8 cellular contexts compared by ENCODE assay signal in genomic region chr19:5691930-5692784, GRCh38. TPM values are rescaled to one million over a fixed set of nuclear protein-coding genes. Genes with fewer than 3 reads are reported as not detected.
A peak's percentile ranks its signal among the peaks of the same experiment; 100 is the strongest.
DNase-seq lines count a peak whose midpoint lies in the region; ATAC-seq, FAIRE-seq and TF ChIP-seq lines count a peak whose summit lies in the region.

No MANE protein-coding gene starts in this region.

- peak overlapping the region; percentile 78 for H3K4me3 ChIP-seq in BJ (ENCODE audit: low read depth, low read length)
- H3K4me3 ChIP-seq in K562, result peak overlapping the region; percentile 100

- H3K36me3 Mint-ChIP-seq in IgD-negative memory B cell, result no peaks in the 10 kb centered on the region
- H3K36me3 Mint-ChIP-seq in naive thymus-derived CD8-positive, alpha-beta T cell, result peaks cover 0 to 40% (median 0%) of the 10 kb centered on the region in 3 donors

- TF ChIP-seq CTCF in BJ (IDR thresholded peaks at IDR 0.05; ENCODE audit: insufficient read depth, low read depth, low read length), result no peak
- no peak for TF ChIP-seq CTCF in K562 (IDR thresholded peaks at IDR 0.05 in 2 of 3, conservative IDR thresholded peaks at IDR 0.05 in 1 of 3; ENCODE audit: insufficient read depth in 2 of 3, low read depth in 1 of 3, low read length in 3 of 3)

- DNase-seq in BJ (ENCODE audit: low read depth) (no peak), K562 (ENCODE audit: extremely low read depth in 1 of 4, low spot score in 3 of 4) (peak in 2 of 4 experiments; percentile 63 to 78), ACHN (no peak), activated gamma-delta T cell treated with Interleukin-2 at 50 U/mL for 16 hours (no peak)
- DNase-seq in naive thymus-derived CD8-positive, alpha-beta T cell, result peak in 1 of 10 donors; percentile 21

- WGBS in K562 (ENCODE audit: insufficient coverage, low coverage, missing lambda C conversion rate), result 10% methylated on average over 37 of the region's 38 CpGs

- intact Hi-C loops in K562 (cut with micrococcal nuclease), result loop anchor here (1.0 to 2.0 kb wide), 2 partner anchors 26 to 99 kb away; partner anchors contain the start of gene DUS3L

- no peaks in the 10 kb centered on the region for H3K27me3 Mint-ChIP-seq in IgD-negative memory B cell
- no peaks in the 10 kb centered on the region for H3K27me3 Mint-ChIP-seq in naive thymus-derived CD8-positive, alpha-beta T cell

- H3K4me1 ChIP-seq in K562 (replicated peaks in 1 of 2; ENCODE audit: control insufficient read depth in 2 of 2, insufficient read depth in 2 of 2, low read length in 2 of 2), result peaks cover 14 to 75% of the 10 kb centered on the region in 2 experiments

- peak overlapping the region; percentile 96 for H3K27ac ChIP-seq in K562 (ENCODE audit: extremely low read depth, low read depth, low read length)

- H3K4me2 ChIP-seq in K562 (ENCODE audit: insufficient read depth, low read length), result peak overlapping the region; percentile 93

- ATAC-seq in K562, result peak; percentile 37
- no peak for ATAC-seq in naive thymus-derived CD8-positive, alpha-beta T cell
- ATAC-seq in HG02970 (IDR thresholded peaks at IDR 0.05; ENCODE audit: low FRiP score, unreplicated experiment), result no peak
- no peak for ATAC-seq in HG03378 (IDR thresholded peaks at IDR 0.05; ENCODE audit: unreplicated experiment)

- H3K36me3 ChIP-seq in BJ (ENCODE audit: control insufficient read depth, insufficient read depth, low read length), result peaks cover 54% of the 10 kb centered on the region
- H3K36me3 ChIP-seq in K562 (ENCODE audit: control insufficient read depth, insufficient read depth, low read length), result peaks cover 69% of the 10 kb centered on the region

- no peak for TF ChIP-seq EP300 in K562 (IDR thresholded peaks at IDR 0.05; ENCODE audit: low read length)

- H3K9me3 ChIP-seq in K562 (replicated peaks; ENCODE audit: control insufficient read depth, insufficient read depth, low read depth, low read length), result no peaks in the 10 kb centered on the region

- H3K27ac Mint-ChIP-seq in IgD-negative memory B cell, result peak overlapping the region; percentile 88 to 91 (median 90)
- peak overlapping the region; percentile 48 to 98 (median 82) for H3K27ac Mint-ChIP-seq in naive thymus-derived CD8-positive, alpha-beta T cell

- peaks cover 68% of the 10 kb centered on the region for H3K79me2 ChIP-seq in K562 (ENCODE audit: control insufficient read depth, insufficient read depth, low read length)

- peak; percentile 85 for FAIRE-seq in K562 (lab: Jason Lieb, UNC)

- no peak for TF ChIP-seq RAD21 in K562 (CRISPR knock-in tag; conservative IDR thresholded peaks at IDR 0.05 in 1 of 2, IDR thresholded peaks at IDR 0.05 in 1 of 2)

- in situ Hi-C loops in K562 (cut with MboI), result no loop called here
- in situ Hi-C loops in ACHN (cut with HindIII; ENCODE audit: low pct_ligation_motif_present, low pct_unique_long_range_greater_than_20kb, low sequenced_read_pairs), result no loop called here

- H2AFZ ChIP-seq in K562 (ENCODE audit: low read depth, low read length), result no peak overlapping the region

- BruUV-seq in K562 (replicated peaks; lab: Mats Ljungman, UMichigan), result no TSS peak

- peaks cover 56% of the 10 kb centered on the region for H4K20me1 ChIP-seq in K562 (replicated peaks; ENCODE audit: control insufficient read depth, insufficient read depth, low read length)

- peak; percentile 84 for TF ChIP-seq POLR2A in K562 (conservative IDR thresholded peaks at IDR 0.05)

- H3K9me3 Mint-ChIP-seq in IgD-negative memory B cell, result no peaks in the 10 kb centered on the region
- H3K9me3 Mint-ChIP-seq in naive thymus-derived CD8-positive, alpha-beta T cell, result no peaks in the 10 kb centered on the region

- POLR2A ChIA-PET in BJ (lab: Charles Lee) (interaction anchor here (0.6 kb wide), 1 partner anchor 94 kb away, joined by 3 read pairs; no protein-coding TSS in a partner anchor), K562 (lab: Yijun Ruan, JAX) (interaction anchor here (0.6 to 2.7 kb wide), 13 partner anchors 8 to 212 kb away, joined by 3 to 31 read pairs (median 7); partner anchors contain the start of genes CATSPERD, LONP1, NDUFA11 and SAFB)
- POLR2A ChIA-PET in naive thymus-derived CD8-positive, alpha-beta T cell (lab: Charles Lee), result interaction anchor here (1.0 to 4.2 kb wide), 4 partner anchors 12 to 71 kb away, joined by 3 to 68 read pairs (median 28); partner anchors contain the start of genes CATSPERD, HSD11B1L, LONP1 and MICOS13

- H3K4me3 Mint-ChIP-seq in IgD-negative memory B cell, result peak overlapping the region; percentile 65 to 97 (median 96)
- H3K4me3 Mint-ChIP-seq in naive thymus-derived CD8-positive, alpha-beta T cell, result peak overlapping the region; percentile 43 to 96 (median 74)

- peak overlapping the region; percentile 94 to 98 for H3K9ac ChIP-seq in K562 (ENCODE audit: insufficient read depth in 1 of 2, low read depth in 2 of 2, low read length in 2 of 2)

- H3K27me3 ChIP-seq in BJ (ENCODE audit: control insufficient read depth, insufficient read depth, low read length) (no peaks in the 10 kb centered on the region), K562 (ENCODE audit: control insufficient read depth in 2 of 2, insufficient read depth in 2 of 2, low read length in 2 of 2) (no peaks in the 10 kb centered on the region)

- H3K4me1 Mint-ChIP-seq in IgD-negative memory B cell, result peaks cover 14 to 22% (median 21%) of the 10 kb centered on the region in 3 donors
- H3K4me1 Mint-ChIP-seq in naive thymus-derived CD8-positive, alpha-beta T cell, result peaks cover 19 to 31% (median 28%) of the 10 kb centered on the region in 4 donors

- H3K9me1 ChIP-seq in K562 (ENCODE audit: control insufficient read depth, insufficient read depth, low read length), result peaks cover 17% of the 10 kb centered on the region

- CTCF ChIA-PET in BJ (lab: Yijun Ruan, JAX), result interaction anchor here (1.6 kb wide), 1 partner anchor 21 kb away, joined by 4 read pairs; no protein-coding TSS in a partner anchor
- CTCF ChIA-PET in K562 (lab: Yijun Ruan, JAX; ENCODE audit: low intra/inter-chr PET ratio), result interaction anchor here (0.6 kb wide), 1 partner anchor 77 kb away, joined by 3 read pairs; no protein-coding TSS in a partner anchor

RNA-seq across cellular contexts. Expression of gene RPL36, which starts 2.1 kb away (rescaled TPM):
- 824 and 912 TPM in 2 replicates for polyA plus RNA-seq in BJ (2011; rRNA removed)
- 265 and 384 TPM in 2 replicates for polyA minus RNA-seq in BJ (2011; rRNA and poly(A)+ RNA removed)
- 2,640 TPM for polyA plus RNA-seq in IgD-negative memory B cell
- total RNA-seq in K562 (2011; cell fraction: chromatin; rRNA removed; ENCODE audit: low replicate concordance), result 84.7 and 180 TPM in 2 replicates
- 420 and 494 TPM in 2 replicates for total RNA-seq in K562 (2011; cell fraction: nucleolus; rRNA removed)
- 317 and 516 TPM in 2 replicates for total RNA-seq in K562 (2011; cell fraction: nucleoplasm; rRNA removed)
- total RNA-seq in K562 (2014; rRNA removed), result 2,132 and 2,298 TPM in 2 replicates
- total RNA-seq in K562 (2014; rRNA removed; fragmentation: Illumina TruSeq; extraction: Trizol), result 392 and 590 TPM in 2 replicates
- total RNA-seq in K562 (2015; rRNA removed; fragmentation: Illumina TruSeq; extraction: Trizol), result 1,406 and 1,507 TPM in 2 replicates
- 1,327 and 1,377 TPM in 2 replicates for total RNA-seq in K562 (2021)
- polyA plus RNA-seq in K562 (2011; rRNA removed), result 695 and 1,029 TPM in 2 replicates
- 629 and 993 TPM in 2 replicates for polyA plus RNA-seq in K562 (2011; cell fraction: cytosol; rRNA removed)
- polyA plus RNA-seq in K562 (2011; cell fraction: nucleus; rRNA removed), result 639 and 683 TPM in 2 replicates
- polyA plus RNA-seq in K562 (2012), result 2,027 and 2,339 TPM in 2 replicates
- polyA plus RNA-seq in K562 (2014; fragmentation: Illumina TruSeq; extraction: Trizol), result 350 and 728 TPM in 2 replicates
- polyA plus RNA-seq in K562 (2014; fragmentation: Nextera tagmentation; extraction: Ambion mirVana), result 1,000 to 10,000 TPM; 3,132 to 3,412 TPM
- 1,530 and 1,653 TPM in 2 replicates for polyA plus RNA-seq in K562 (2014; rRNA removed)
- polyA minus RNA-seq in K562 (2011; rRNA and poly(A)+ RNA removed), result 132 and 161 TPM in 2 replicates
- 779 and 953 TPM in 2 replicates for polyA minus RNA-seq in K562 (2011; cell fraction: cytosol; rRNA and poly(A)+ RNA removed)
- polyA minus RNA-seq in K562 (2011; cell fraction: nucleus; rRNA and poly(A)+ RNA removed), result 134 and 203 TPM in 2 replicates
- total RNA-seq in naive thymus-derived CD8-positive, alpha-beta T cell, result 1,000 to 10,000 TPM; 1,442 to 1,445 TPM
- 1,000 to 10,000 TPM; 2,357 to 2,883 (median 2,631) TPM for polyA plus RNA-seq in naive thymus-derived CD8-positive, alpha-beta T cell

RNA-seq across cellular contexts. Expression of gene HSD11B1L, which starts 11.3 kb away (rescaled TPM):
- polyA plus RNA-seq in BJ (2011; rRNA removed) (5.3 and 5.6 TPM in 2 replicates), IgD-negative memory B cell (2.1 TPM), K562 (2011; rRNA removed) (2.3 and 3.1 TPM in 2 replicates), K562 (2014; fragmentation: Illumina TruSeq; extraction: Trizol) (1.7 and 2.2 TPM in 2 replicates), K562 (2014; fragmentation: Nextera tagmentation; extraction: Ambion mirVana) (under 1 TPM; 0.31 to 0.36 TPM), K562 (2014; rRNA removed) (4.7 and 6.3 TPM in 2 replicates)
- polyA minus RNA-seq in BJ (2011; rRNA and poly(A)+ RNA removed), result 0.72 and 1.2 TPM in 2 replicates
- total RNA-seq in K562 (2011; cell fraction: chromatin; rRNA removed; ENCODE audit: low replicate concordance), result 1.9 and 5.4 TPM in 2 replicates
- 5.4 and 5.5 TPM in 2 replicates for total RNA-seq in K562 (2011; cell fraction: nucleolus; rRNA removed)
- 4.8 TPM in 2 replicates for total RNA-seq in K562 (2011; cell fraction: nucleoplasm; rRNA removed)
- total RNA-seq in K562 (2014; rRNA removed) (4.9 and 7.7 TPM in 2 replicates), K562 (2014; rRNA removed; fragmentation: Illumina TruSeq; extraction: Trizol) (1.2 and 1.4 TPM in 2 replicates), K562 (2015; rRNA removed; fragmentation: Illumina TruSeq; extraction: Trizol) (2.0 and 2.3 TPM in 2 replicates), K562 (2021) (3.6 and 4.3 TPM in 2 replicates)
- polyA plus RNA-seq in K562 (2011; cell fraction: cytosol; rRNA removed), result 4.4 and 11.4 TPM in 2 replicates
- polyA plus RNA-seq in K562 (2011; cell fraction: nucleus; rRNA removed), result 7.8 and 11.4 TPM in 2 replicates
- polyA plus RNA-seq in K562 (2012), result 3.4 and 7.3 TPM in 2 replicates
- 0.39 and 0.63 TPM in 2 replicates for polyA minus RNA-seq in K562 (2011; rRNA and poly(A)+ RNA removed)
- polyA minus RNA-seq in K562 (2011; cell fraction: cytosol; rRNA and poly(A)+ RNA removed), result 2.2 and 2.4 TPM in 2 replicates
- polyA minus RNA-seq in K562 (2011; cell fraction: nucleus; rRNA and poly(A)+ RNA removed), result 0.56 and 0.94 TPM in 2 replicates
- 1 to 10 TPM; 2.8 to 4.1 TPM for total RNA-seq in naive thymus-derived CD8-positive, alpha-beta T cell
- polyA plus RNA-seq in naive thymus-derived CD8-positive, alpha-beta T cell, result 1 to 10 TPM; 5.5 to 6.0 (median 5.7) TPM

RNA-seq across cellular contexts. Expression of gene MICOS13, which starts 11.8 kb away (rescaled TPM):
- polyA plus RNA-seq in BJ (2011; rRNA removed) (65.2 and 67.8 TPM in 2 replicates), IgD-negative memory B cell (107 TPM), K562 (2011; rRNA removed) (32.1 and 42.6 TPM in 2 replicates), K562 (2014; fragmentation: Illumina TruSeq; extraction: Trizol) (41.2 and 69.4 TPM in 2 replicates), K562 (2014; fragmentation: Nextera tagmentation; extraction: Ambion mirVana) (10 to 100 TPM; 15.5 to 49.4 TPM), K562 (2014; rRNA removed) (124 and 202 TPM in 2 replicates)
- polyA minus RNA-seq in BJ (2011; rRNA and poly(A)+ RNA removed), result 11.5 and 19.8 TPM in 2 replicates
- 10.1 and 39.6 TPM in 2 replicates for total RNA-seq in K562 (2011; cell fraction: chromatin; rRNA removed; ENCODE audit: low replicate concordance)
- total RNA-seq in K562 (2011; cell fraction: nucleolus; rRNA removed), result 71.5 and 77.0 TPM in 2 replicates
- 30.0 and 32.6 TPM in 2 replicates for total RNA-seq in K562 (2011; cell fraction: nucleoplasm; rRNA removed)
- total RNA-seq in K562 (2014; rRNA removed) (220 and 383 TPM in 2 replicates), K562 (2014; rRNA removed; fragmentation: Illumina TruSeq; extraction: Trizol) (19.1 and 24.6 TPM in 2 replicates), K562 (2015; rRNA removed; fragmentation: Illumina TruSeq; extraction: Trizol) (94.0 and 105 TPM in 2 replicates), K562 (2021) (95.4 and 113 TPM in 2 replicates)
- polyA plus RNA-seq in K562 (2011; cell fraction: cytosol; rRNA removed), result 60.9 and 173 TPM in 2 replicates
- polyA plus RNA-seq in K562 (2011; cell fraction: nucleus; rRNA removed), result 33.8 and 49.4 TPM in 2 replicates
- polyA plus RNA-seq in K562 (2012), result 68.5 and 125 TPM in 2 replicates
- 3.6 and 6.3 TPM in 2 replicates for polyA minus RNA-seq in K562 (2011; rRNA and poly(A)+ RNA removed)
- 17.7 and 22.1 TPM in 2 replicates for polyA minus RNA-seq in K562 (2011; cell fraction: cytosol; rRNA and poly(A)+ RNA removed)
- 17.0 and 19.5 TPM in 2 replicates for polyA minus RNA-seq in K562 (2011; cell fraction: nucleus; rRNA and poly(A)+ RNA removed)
- total RNA-seq in naive thymus-derived CD8-positive, alpha-beta T cell, result 10 to 100 TPM; 40.1 to 40.6 TPM
- 100 to 1,000 TPM in 2 of 3 donors, 10 to 100 TPM in 1; 95.5 to 110 (median 102) TPM for polyA plus RNA-seq in naive thymus-derived CD8-positive, alpha-beta T cell

RNA-seq across cellular contexts. Expression of gene LONP1, which starts 27.8 kb away (rescaled TPM):
- polyA plus RNA-seq in BJ (2011; rRNA removed) (55.4 and 77.4 TPM in 2 replicates), IgD-negative memory B cell (38.5 TPM), K562 (2011; rRNA removed) (84.5 and 110 TPM in 2 replicates), K562 (2014; fragmentation: Illumina TruSeq; extraction: Trizol) (76.5 and 160 TPM in 2 replicates), K562 (2014; fragmentation: Nextera tagmentation; extraction: Ambion mirVana) (1 to 10 TPM; 1.1 to 3.7 TPM), K562 (2014; rRNA removed) (138 and 161 TPM in 2 replicates)
- polyA minus RNA-seq in BJ (2011; rRNA and poly(A)+ RNA removed), result 60.9 and 65.7 TPM in 2 replicates
- 180 and 424 TPM in 2 replicates for total RNA-seq in K562 (2011; cell fraction: chromatin; rRNA removed; ENCODE audit: low replicate concordance)
- 314 and 331 TPM in 2 replicates for total RNA-seq in K562 (2011; cell fraction: nucleolus; rRNA removed)
- total RNA-seq in K562 (2011; cell fraction: nucleoplasm; rRNA removed), result 165 and 217 TPM in 2 replicates
- total RNA-seq in K562 (2014; rRNA removed) (202 and 214 TPM in 2 replicates), K562 (2014; rRNA removed; fragmentation: Illumina TruSeq; extraction: Trizol) (26.9 and 37.3 TPM in 2 replicates), K562 (2015; rRNA removed; fragmentation: Illumina TruSeq; extraction: Trizol) (89.1 and 89.8 TPM in 2 replicates), K562 (2021) (207 and 238 TPM in 2 replicates)
- 121 and 226 TPM in 2 replicates for polyA plus RNA-seq in K562 (2011; cell fraction: cytosol; rRNA removed)
- 273 and 320 TPM in 2 replicates for polyA plus RNA-seq in K562 (2011; cell fraction: nucleus; rRNA removed)
- polyA plus RNA-seq in K562 (2012), result 122 and 281 TPM in 2 replicates
- polyA minus RNA-seq in K562 (2011; rRNA and poly(A)+ RNA removed), result 39.2 and 57.2 TPM in 2 replicates
- polyA minus RNA-seq in K562 (2011; cell fraction: cytosol; rRNA and poly(A)+ RNA removed), result 97.1 and 131 TPM in 2 replicates
- 67.5 and 106 TPM in 2 replicates for polyA minus RNA-seq in K562 (2011; cell fraction: nucleus; rRNA and poly(A)+ RNA removed)
- 10 to 100 TPM; 74.3 to 75.3 TPM for total RNA-seq in naive thymus-derived CD8-positive, alpha-beta T cell
- polyA plus RNA-seq in naive thymus-derived CD8-positive, alpha-beta T cell, result 10 to 100 TPM; 19.9 to 45.5 (median 21.6) TPM

RNA-seq across cellular contexts. Expression of gene CATSPERD, which starts 28.3 kb away (rescaled TPM):
- polyA plus RNA-seq in BJ (2011; rRNA removed) (not detected in 2 replicates), IgD-negative memory B cell (not detected), K562 (2011; rRNA removed) (not detected in 2 replicates), K562 (2014; fragmentation: Illumina TruSeq; extraction: Trizol) (not detected in 2 replicates), K562 (2014; fragmentation: Nextera tagmentation; extraction: Ambion mirVana) (not detected), K562 (2014; rRNA removed) (not detected in 2 replicates)
- 0.09 TPM in 1 of 2 replicates, not detected in the other for polyA minus RNA-seq in BJ (2011; rRNA and poly(A)+ RNA removed)
- total RNA-seq in K562 (2011; cell fraction: chromatin; rRNA removed; ENCODE audit: low replicate concordance), result not detected in 2 replicates
- total RNA-seq in K562 (2011; cell fraction: nucleolus; rRNA removed), result not detected in 2 replicates
- not detected in 2 replicates for total RNA-seq in K562 (2011; cell fraction: nucleoplasm; rRNA removed)
- total RNA-seq in K562 (2014; rRNA removed) (not detected in 2 replicates), K562 (2014; rRNA removed; fragmentation: Illumina TruSeq; extraction: Trizol) (not detected in 2 replicates), K562 (2015; rRNA removed; fragmentation: Illumina TruSeq; extraction: Trizol) (not detected in 2 replicates), K562 (2021) (not detected in 2 replicates)
- not detected in 2 replicates for polyA plus RNA-seq in K562 (2011; cell fraction: cytosol; rRNA removed)
- polyA plus RNA-seq in K562 (2011; cell fraction: nucleus; rRNA removed), result not detected in 2 replicates
- 0.04 TPM in 1 of 2 replicates, not detected in the other for polyA plus RNA-seq in K562 (2012)
- polyA minus RNA-seq in K562 (2011; rRNA and poly(A)+ RNA removed), result not detected in 2 replicates
- not detected in 2 replicates for polyA minus RNA-seq in K562 (2011; cell fraction: cytosol; rRNA and poly(A)+ RNA removed)
- not detected in 2 replicates for polyA minus RNA-seq in K562 (2011; cell fraction: nucleus; rRNA and poly(A)+ RNA removed)
- total RNA-seq in naive thymus-derived CD8-positive, alpha-beta T cell, result not detected
- not detected for polyA plus RNA-seq in naive thymus-derived CD8-positive, alpha-beta T cell
